Comparison of ENCODE assay signal across 1 cellular context in genomic region chr14:105301915-105302249, GRCh38.
A peak's percentile ranks its signal among the peaks of the same experiment; 100 is the strongest.
TF ChIP-seq lines count a peak whose summit lies in the region.

No MANE protein-coding gene starts in this region.

TF ChIP-seq in HEK293, 187 proteins besides CTCF, POLR2A, EP300 and RAD21 (continued from another document):
- 0 out of 2 replicates have a peak, but pooled peaks have one; percentile 53 for TF ChIP-seq ZNF335 (tag by site-specific recombination; conservative IDR thresholded peaks at IDR 0.05)
TF ChIP-seq in HEK293: peak in this region for 4; not testable (repeated sequence) for 183.
